In the genomic region with DNA sequence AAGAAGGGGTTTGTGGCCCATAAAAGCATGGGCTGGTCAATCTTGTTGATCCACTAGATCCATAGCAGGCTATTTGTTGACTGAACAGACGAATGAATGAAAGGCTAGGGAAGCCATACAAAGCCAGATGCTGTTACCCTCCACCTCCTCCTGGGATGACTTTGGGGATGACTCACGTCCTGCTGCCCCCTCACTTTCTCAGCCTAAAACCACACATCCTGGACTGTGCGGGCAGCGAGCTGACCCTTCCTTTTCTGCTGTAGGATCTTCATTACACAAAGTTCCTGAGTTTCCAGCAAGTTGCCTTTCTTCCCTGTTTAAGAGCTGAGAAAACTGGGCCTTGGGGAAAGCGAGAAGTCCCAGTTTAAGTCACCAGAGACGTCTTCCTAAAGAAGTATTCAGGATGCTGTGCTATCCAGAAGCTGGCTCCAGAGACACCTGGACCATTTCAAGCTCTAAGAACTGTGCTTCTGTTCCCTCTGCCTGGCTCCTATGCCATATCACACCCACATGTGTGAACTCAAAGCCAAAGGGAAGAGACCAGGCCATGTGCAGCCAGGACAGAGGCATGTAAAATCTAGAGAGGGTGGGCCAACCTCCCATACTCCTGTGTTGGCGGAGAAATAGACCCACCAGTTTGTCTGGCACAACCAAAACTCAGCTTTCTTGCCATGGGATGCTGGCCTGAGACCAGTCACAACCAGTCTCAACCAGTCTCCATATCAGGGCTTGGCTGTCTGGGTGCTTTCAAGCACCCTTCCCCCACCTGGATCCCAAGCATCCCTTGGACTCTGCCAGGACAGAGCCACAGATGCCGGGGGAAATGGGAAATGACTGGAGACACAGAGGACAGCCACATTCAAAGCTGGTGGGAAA, we compare ENCODE assay signal across 1 cellular context.
TF ChIP-seq lines count a peak whose summit lies in the region.

No MANE protein-coding gene starts in this region.

TF ChIP-seq in SK-N-SH, 30 proteins besides CTCF, POLR2A, EP300 and RAD21:
- TF ChIP-seq, protein P1, sequence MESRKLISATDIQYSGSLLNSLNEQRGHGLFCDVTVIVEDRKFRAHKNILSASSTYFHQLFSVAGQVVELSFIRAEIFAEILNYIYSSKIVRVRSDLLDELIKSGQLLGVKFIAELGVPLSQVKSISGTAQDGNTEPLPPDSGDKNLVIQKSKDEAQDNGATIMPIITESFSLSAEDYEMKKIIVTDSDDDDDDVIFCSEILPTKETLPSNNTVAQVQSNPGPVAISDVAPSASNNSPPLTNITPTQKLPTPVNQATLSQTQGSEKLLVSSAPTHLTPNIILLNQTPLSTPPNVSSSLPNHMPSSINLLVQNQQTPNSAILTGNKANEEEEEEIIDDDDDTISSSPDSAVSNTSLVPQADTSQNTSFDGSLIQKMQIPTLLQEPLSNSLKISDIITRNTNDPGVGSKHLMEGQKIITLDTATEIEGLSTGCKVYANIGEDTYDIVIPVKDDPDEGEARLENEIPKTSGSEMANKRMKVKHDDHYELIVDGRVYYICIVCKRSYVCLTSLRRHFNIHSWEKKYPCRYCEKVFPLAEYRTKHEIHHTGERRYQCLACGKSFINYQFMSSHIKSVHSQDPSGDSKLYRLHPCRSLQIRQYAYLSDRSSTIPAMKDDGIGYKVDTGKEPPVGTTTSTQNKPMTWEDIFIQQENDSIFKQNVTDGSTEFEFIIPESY (IDR thresholded peaks at IDR 0.05; ENCODE audit: borderline replicate concordance, low read depth) = no peak
- TF ChIP-seq GATA2 (CRISPR knock-in tag; IDR thresholded peaks at IDR 0.05) (no peak), CHD2 (IDR thresholded peaks at IDR 0.05; ENCODE audit: low read length, partially characterized antibody) (no peak), EZH2phosphoT487 (IDR thresholded peaks at IDR 0.05; ENCODE audit: borderline replicate concordance, low read depth) (no peak), MXI1 (IDR thresholded peaks at IDR 0.05; ENCODE audit: low read depth, low read length) (no peak), NRF1 (IDR thresholded peaks at IDR 0.05; ENCODE audit: low read depth, low read length) (no peak), FOXM1 (IDR thresholded peaks at IDR 0.05; ENCODE audit: low read depth) (peak; percentile 70; the same call in 1 of the 2 replicates), MEF2A (IDR thresholded peaks at IDR 0.05; ENCODE audit: borderline replicate concordance, low read depth) (no peak), ELF1 (IDR thresholded peaks at IDR 0.05) (no peak), RXRA (IDR thresholded peaks at IDR 0.05; ENCODE audit: borderline replicate concordance, low read depth) (peak; percentile 62; the same call in 1 of the 2 replicates), FOXJ3 (CRISPR knock-in tag; IDR thresholded peaks at IDR 0.05) (no peak), USF1 (IDR thresholded peaks at IDR 0.05; ENCODE audit: borderline replicate concordance, low read depth) (no peak), USF2 (IDR thresholded peaks at IDR 0.05; ENCODE audit: borderline replicate concordance, low read depth, low read length) (no peak), JUND (IDR thresholded peaks at IDR 0.05) (peak; percentile 86), FOSL2 (IDR thresholded peaks at IDR 0.05; ENCODE audit: borderline replicate concordance, low read depth) (peak; percentile 93), NFIC (IDR thresholded peaks at IDR 0.05; ENCODE audit: borderline replicate concordance) (peak; percentile 32; the same call in 1 of the 2 replicates), RCOR1 (IDR thresholded peaks at IDR 0.05; ENCODE audit: low read length) (no peak), YY1 (IDR thresholded peaks at IDR 0.05; ENCODE audit: low read depth) (peak; percentile 55; the same call in 1 of the 2 replicates), TEAD4 (IDR thresholded peaks at IDR 0.05; ENCODE audit: borderline replicate concordance, insufficient read depth) (no peak), POLR2AphosphoS5 (IDR thresholded peaks at IDR 0.05; ENCODE audit: low read depth, low read length) (peak; percentile 61; the same call in 1 of the 2 replicates), PBX3 (IDR thresholded peaks at IDR 0.05) (no peak), REST (IDR thresholded peaks at IDR 0.05; ENCODE audit: low read depth, low read length) (no peak), TAF1 (IDR thresholded peaks at IDR 0.05; ENCODE audit: borderline replicate concordance, low read depth, low read length) (0 out of 2 replicates have a peak, but pooled peaks have one; percentile 26), SMC3 (IDR thresholded peaks at IDR 0.05; ENCODE audit: low read depth, low read length) (no peak), GABPA (IDR thresholded peaks at IDR 0.05; ENCODE audit: low read depth) (no peak), RFX5 (IDR thresholded peaks at IDR 0.05; ENCODE audit: low read length) (no peak), TCF12 (IDR thresholded peaks at IDR 0.05) (peak; percentile 82), SIN3A (IDR thresholded peaks at IDR 0.05; ENCODE audit: borderline replicate concordance, low read depth, low read length) (no peak)
- TF ChIP-seq, protein P2, sequence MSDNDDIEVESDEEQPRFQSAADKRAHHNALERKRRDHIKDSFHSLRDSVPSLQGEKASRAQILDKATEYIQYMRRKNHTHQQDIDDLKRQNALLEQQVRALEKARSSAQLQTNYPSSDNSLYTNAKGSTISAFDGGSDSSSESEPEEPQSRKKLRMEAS (IDR thresholded peaks at IDR 0.05; ENCODE audit: low read depth) = peak; percentile 34
- TF ChIP-seq, protein P3, sequence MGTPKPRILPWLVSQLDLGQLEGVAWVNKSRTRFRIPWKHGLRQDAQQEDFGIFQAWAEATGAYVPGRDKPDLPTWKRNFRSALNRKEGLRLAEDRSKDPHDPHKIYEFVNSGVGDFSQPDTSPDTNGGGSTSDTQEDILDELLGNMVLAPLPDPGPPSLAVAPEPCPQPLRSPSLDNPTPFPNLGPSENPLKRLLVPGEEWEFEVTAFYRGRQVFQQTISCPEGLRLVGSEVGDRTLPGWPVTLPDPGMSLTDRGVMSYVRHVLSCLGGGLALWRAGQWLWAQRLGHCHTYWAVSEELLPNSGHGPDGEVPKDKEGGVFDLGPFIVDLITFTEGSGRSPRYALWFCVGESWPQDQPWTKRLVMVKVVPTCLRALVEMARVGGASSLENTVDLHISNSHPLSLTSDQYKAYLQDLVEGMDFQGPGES (IDR thresholded peaks at IDR 0.05; ENCODE audit: low read depth, low read length) = no peak
TF ChIP-seq in SK-N-SH: peak in this region for 10.
